Comparison of ENCODE assay signal across 1 cellular context in the genomic region with DNA sequence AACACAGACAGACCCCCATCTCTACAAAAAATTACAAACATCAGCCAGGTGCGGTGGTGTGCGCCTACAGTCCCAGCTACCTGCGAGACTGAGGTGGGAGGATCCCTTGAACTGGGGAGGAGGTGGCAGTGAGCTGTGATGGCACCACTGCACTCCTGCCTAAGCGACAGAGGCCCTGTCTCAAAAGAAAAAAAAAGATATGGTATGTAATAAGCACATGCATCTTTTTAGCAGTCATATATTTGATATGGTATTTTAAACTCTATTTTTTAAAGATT.
TF ChIP-seq lines count a peak whose summit lies in the region.

No MANE protein-coding gene starts in this region.

TF ChIP-seq in GM12878, 131 proteins besides CTCF, POLR2A, EP300 and RAD21 (continues in another document):
- TF ChIP-seq, protein P1, sequence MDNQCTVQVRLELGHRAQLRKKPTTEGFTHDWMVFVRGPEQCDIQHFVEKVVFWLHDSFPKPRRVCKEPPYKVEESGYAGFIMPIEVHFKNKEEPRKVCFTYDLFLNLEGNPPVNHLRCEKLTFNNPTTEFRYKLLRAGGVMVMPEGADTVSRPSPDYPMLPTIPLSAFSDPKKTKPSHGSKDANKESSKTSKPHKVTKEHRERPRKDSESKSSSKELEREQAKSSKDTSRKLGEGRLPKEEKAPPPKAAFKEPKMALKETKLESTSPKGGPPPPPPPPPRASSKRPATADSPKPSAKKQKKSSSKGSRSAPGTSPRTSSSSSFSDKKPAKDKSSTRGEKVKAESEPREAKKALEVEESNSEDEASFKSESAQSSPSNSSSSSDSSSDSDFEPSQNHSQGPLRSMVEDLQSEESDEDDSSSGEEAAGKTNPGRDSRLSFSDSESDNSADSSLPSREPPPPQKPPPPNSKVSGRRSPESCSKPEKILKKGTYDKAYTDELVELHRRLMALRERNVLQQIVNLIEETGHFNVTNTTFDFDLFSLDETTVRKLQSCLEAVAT (IDR thresholded peaks at IDR 0.05) = peak; percentile 42
- TF ChIP-seq, protein P2, sequence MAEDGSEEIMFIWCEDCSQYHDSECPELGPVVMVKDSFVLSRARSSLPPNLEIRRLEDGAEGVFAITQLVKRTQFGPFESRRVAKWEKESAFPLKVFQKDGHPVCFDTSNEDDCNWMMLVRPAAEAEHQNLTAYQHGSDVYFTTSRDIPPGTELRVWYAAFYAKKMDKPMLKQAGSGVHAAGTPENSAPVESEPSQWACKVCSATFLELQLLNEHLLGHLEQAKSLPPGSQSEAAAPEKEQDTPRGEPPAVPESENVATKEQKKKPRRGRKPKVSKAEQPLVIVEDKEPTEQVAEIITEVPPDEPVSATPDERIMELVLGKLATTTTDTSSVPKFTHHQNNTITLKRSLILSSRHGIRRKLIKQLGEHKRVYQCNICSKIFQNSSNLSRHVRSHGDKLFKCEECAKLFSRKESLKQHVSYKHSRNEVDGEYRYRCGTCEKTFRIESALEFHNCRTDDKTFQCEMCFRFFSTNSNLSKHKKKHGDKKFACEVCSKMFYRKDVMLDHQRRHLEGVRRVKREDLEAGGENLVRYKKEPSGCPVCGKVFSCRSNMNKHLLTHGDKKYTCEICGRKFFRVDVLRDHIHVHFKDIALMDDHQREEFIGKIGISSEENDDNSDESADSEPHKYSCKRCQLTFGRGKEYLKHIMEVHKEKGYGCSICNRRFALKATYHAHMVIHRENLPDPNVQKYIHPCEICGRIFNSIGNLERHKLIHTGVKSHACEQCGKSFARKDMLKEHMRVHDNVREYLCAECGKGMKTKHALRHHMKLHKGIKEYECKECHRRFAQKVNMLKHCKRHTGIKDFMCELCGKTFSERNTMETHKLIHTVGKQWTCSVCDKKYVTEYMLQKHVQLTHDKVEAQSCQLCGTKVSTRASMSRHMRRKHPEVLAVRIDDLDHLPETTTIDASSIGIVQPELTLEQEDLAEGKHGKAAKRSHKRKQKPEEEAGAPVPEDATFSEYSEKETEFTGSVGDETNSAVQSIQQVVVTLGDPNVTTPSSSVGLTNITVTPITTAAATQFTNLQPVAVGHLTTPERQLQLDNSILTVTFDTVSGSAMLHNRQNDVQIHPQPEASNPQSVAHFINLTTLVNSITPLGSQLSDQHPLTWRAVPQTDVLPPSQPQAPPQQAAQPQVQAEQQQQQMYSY (CRISPR knock-in tag; IDR thresholded peaks at IDR 0.05) = no peak
- TF ChIP-seq, protein P3, sequence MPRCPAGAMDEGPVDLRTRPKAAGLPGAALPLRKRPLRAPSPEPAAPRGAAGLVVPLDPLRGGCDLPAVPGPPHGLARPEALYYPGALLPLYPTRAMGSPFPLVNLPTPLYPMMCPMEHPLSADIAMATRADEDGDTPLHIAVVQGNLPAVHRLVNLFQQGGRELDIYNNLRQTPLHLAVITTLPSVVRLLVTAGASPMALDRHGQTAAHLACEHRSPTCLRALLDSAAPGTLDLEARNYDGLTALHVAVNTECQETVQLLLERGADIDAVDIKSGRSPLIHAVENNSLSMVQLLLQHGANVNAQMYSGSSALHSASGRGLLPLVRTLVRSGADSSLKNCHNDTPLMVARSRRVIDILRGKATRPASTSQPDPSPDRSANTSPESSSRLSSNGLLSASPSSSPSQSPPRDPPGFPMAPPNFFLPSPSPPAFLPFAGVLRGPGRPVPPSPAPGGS (IDR thresholded peaks at IDR 0.05; ENCODE audit: borderline replicate concordance, insufficient read depth, low read depth, low read length, poor library complexity, severe bottlenecking) = no peak
- TF ChIP-seq BMI1 (IDR thresholded peaks at IDR 0.05; ENCODE audit: borderline replicate concordance) (no peak), HDGF (IDR thresholded peaks at IDR 0.05) (peak; percentile 56; the same call in 1 of the 2 replicates), SIN3A (IDR thresholded peaks at IDR 0.05; ENCODE audit: low read depth, low read length) (no peak), TBL1XR1 (IDR thresholded peaks at IDR 0.05; ENCODE audit: low read depth, low read length) (0 out of 2 replicates have a peak, but pooled peaks have one; percentile 9), POLR2AphosphoS5 (IDR thresholded peaks at IDR 0.05; ENCODE audit: low read length) (peak; percentile 81; the same call in 1 of the 2 replicates), CEBPB (IDR thresholded peaks at IDR 0.05; ENCODE audit: borderline replicate concordance in 1 of 2, low read depth in 2 of 2, low read length in 2 of 2) (no peak), ZNF622 (IDR thresholded peaks at IDR 0.05) (no peak), KAT2A (conservative IDR thresholded peaks at IDR 0.05; ENCODE audit: control insufficient read depth, low read depth, low read length) (no peak), NBN (IDR thresholded peaks at IDR 0.05) (peak; percentile 16), CBX5 (IDR thresholded peaks at IDR 0.05; ENCODE audit: low read depth) (no peak), STAT1 (conservative IDR thresholded peaks at IDR 0.05) (no peak), MTA2 (IDR thresholded peaks at IDR 0.05; ENCODE audit: low read depth) (no peak), RELA (IDR thresholded peaks at IDR 0.05; ENCODE audit: borderline replicate concordance, partially characterized antibody) (no peak), SMC3 (IDR thresholded peaks at IDR 0.05; ENCODE audit: borderline replicate concordance, low read length) (no peak), RCOR1 (conservative IDR thresholded peaks at IDR 0.05; ENCODE audit: low read depth, low read length) (no peak), HDAC2 (IDR thresholded peaks at IDR 0.05) (no peak), ZNF384 (IDR thresholded peaks at IDR 0.05; ENCODE audit: borderline replicate concordance, low read depth, low read length) (0 out of 2 replicates have a peak, but pooled peaks have one; percentile 14), YY1 (IDR thresholded peaks at IDR 0.05; ENCODE audit: low read depth, low read length) (no peak), BHLHE40 (IDR thresholded peaks at IDR 0.05; ENCODE audit: borderline replicate concordance in 1 of 2, low read depth in 2 of 2, low read length in 1 of 2) (no peak), PAX5 (IDR thresholded peaks at IDR 0.05; ENCODE audit: borderline replicate concordance, low read depth, low read length) (no peak), IKZF2 (IDR thresholded peaks at IDR 0.05) (peak in 1 of 2 experiments; percentile 21; a peak in 1 of 4 replicates)
- TF ChIP-seq, protein P4, sequence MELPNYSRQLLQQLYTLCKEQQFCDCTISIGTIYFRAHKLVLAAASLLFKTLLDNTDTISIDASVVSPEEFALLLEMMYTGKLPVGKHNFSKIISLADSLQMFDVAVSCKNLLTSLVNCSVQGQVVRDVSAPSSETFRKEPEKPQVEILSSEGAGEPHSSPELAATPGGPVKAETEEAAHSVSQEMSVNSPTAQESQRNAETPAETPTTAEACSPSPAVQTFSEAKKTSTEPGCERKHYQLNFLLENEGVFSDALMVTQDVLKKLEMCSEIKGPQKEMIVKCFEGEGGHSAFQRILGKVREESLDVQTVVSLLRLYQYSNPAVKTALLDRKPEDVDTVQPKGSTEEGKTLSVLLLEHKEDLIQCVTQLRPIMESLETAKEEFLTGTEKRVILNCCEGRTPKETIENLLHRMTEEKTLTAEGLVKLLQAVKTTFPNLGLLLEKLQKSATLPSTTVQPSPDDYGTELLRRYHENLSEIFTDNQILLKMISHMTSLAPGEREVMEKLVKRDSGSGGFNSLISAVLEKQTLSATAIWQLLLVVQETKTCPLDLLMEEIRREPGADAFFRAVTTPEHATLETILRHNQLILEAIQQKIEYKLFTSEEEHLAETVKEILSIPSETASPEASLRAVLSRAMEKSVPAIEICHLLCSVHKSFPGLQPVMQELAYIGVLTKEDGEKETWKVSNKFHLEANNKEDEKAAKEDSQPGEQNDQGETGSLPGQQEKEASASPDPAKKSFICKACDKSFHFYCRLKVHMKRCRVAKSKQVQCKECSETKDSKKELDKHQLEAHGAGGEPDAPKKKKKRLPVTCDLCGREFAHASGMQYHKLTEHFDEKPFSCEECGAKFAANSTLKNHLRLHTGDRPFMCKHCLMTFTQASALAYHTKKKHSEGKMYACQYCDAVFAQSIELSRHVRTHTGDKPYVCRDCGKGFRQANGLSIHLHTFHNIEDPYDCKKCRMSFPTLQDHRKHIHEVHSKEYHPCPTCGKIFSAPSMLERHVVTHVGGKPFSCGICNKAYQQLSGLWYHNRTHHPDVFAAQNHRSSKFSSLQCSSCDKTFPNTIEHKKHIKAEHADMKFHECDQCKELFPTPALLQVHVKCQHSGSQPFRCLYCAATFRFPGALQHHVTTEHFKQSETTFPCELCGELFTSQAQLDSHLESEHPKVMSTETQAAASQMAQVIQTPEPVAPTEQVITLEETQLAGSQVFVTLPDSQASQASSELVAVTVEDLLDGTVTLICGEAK (IDR thresholded peaks at IDR 0.05; ENCODE audit: borderline replicate concordance) = no peak
- TF ChIP-seq, protein P5, sequence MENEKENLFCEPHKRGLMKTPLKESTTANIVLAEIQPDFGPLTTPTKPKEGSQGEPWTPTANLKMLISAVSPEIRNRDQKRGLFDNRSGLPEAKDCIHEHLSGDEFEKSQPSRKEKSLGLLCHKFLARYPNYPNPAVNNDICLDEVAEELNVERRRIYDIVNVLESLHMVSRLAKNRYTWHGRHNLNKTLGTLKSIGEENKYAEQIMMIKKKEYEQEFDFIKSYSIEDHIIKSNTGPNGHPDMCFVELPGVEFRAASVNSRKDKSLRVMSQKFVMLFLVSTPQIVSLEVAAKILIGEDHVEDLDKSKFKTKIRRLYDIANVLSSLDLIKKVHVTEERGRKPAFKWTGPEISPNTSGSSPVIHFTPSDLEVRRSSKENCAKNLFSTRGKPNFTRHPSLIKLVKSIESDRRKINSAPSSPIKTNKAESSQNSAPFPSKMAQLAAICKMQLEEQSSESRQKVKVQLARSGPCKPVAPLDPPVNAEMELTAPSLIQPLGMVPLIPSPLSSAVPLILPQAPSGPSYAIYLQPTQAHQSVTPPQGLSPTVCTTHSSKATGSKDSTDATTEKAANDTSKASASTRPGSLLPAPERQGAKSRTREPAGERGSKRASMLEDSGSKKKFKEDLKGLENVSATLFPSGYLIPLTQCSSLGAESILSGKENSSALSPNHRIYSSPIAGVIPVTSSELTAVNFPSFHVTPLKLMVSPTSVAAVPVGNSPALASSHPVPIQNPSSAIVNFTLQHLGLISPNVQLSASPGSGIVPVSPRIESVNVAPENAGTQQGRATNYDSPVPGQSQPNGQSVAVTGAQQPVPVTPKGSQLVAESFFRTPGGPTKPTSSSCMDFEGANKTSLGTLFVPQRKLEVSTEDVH (IDR thresholded peaks at IDR 0.05; ENCODE audit: low read depth, partially characterized antibody) = no peak
- TF ChIP-seq, protein P6, sequence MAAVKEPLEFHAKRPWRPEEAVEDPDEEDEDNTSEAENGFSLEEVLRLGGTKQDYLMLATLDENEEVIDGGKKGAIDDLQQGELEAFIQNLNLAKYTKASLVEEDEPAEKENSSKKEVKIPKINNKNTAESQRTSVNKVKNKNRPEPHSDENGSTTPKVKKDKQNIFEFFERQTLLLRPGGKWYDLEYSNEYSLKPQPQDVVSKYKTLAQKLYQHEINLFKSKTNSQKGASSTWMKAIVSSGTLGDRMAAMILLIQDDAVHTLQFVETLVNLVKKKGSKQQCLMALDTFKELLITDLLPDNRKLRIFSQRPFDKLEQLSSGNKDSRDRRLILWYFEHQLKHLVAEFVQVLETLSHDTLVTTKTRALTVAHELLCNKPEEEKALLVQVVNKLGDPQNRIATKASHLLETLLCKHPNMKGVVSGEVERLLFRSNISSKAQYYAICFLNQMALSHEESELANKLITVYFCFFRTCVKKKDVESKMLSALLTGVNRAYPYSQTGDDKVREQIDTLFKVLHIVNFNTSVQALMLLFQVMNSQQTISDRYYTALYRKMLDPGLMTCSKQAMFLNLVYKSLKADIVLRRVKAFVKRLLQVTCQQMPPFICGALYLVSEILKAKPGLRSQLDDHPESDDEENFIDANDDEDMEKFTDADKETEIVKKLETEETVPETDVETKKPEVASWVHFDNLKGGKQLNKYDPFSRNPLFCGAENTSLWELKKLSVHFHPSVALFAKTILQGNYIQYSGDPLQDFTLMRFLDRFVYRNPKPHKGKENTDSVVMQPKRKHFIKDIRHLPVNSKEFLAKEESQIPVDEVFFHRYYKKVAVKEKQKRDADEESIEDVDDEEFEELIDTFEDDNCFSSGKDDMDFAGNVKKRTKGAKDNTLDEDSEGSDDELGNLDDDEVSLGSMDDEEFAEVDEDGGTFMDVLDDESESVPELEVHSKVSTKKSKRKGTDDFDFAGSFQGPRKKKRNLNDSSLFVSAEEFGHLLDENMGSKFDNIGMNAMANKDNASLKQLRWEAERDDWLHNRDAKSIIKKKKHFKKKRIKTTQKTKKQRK (IDR thresholded peaks at IDR 0.05; ENCODE audit: low read depth, low read length) = no peak
- TF ChIP-seq, protein P7, sequence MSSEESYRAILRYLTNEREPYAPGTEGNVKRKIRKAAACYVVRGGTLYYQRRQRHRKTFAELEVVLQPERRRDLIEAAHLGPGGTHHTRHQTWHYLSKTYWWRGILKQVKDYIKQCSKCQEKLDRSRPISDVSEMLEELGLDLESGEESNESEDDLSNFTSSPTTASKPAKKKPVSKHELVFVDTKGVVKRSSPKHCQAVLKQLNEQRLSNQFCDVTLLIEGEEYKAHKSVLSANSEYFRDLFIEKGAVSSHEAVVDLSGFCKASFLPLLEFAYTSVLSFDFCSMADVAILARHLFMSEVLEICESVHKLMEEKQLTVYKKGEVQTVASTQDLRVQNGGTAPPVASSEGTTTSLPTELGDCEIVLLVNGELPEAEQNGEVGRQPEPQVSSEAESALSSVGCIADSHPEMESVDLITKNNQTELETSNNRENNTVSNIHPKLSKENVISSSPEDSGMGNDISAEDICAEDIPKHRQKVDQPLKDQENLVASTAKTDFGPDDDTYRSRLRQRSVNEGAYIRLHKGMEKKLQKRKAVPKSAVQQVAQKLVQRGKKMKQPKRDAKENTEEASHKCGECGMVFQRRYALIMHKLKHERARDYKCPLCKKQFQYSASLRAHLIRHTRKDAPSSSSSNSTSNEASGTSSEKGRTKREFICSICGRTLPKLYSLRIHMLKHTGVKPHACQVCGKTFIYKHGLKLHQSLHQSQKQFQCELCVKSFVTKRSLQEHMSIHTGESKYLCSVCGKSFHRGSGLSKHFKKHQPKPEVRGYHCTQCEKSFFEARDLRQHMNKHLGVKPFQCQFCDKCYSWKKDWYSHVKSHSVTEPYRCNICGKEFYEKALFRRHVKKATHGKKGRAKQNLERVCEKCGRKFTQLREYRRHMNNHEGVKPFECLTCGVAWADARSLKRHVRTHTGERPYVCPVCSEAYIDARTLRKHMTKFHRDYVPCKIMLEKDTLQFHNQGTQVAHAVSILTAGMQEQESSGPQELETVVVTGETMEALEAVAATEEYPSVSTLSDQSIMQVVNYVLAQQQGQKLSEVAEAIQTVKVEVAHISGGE (CRISPR knock-in tag; IDR thresholded peaks at IDR 0.05) = no peak
- TF ChIP-seq, protein P8, sequence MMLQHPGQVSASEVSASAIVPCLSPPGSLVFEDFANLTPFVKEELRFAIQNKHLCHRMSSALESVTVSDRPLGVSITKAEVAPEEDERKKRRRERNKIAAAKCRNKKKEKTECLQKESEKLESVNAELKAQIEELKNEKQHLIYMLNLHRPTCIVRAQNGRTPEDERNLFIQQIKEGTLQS (IDR thresholded peaks at IDR 0.05; ENCODE audit: borderline replicate concordance, extremely low read depth, low read depth, low read length) = no peak
- TF ChIP-seq, protein P9, sequence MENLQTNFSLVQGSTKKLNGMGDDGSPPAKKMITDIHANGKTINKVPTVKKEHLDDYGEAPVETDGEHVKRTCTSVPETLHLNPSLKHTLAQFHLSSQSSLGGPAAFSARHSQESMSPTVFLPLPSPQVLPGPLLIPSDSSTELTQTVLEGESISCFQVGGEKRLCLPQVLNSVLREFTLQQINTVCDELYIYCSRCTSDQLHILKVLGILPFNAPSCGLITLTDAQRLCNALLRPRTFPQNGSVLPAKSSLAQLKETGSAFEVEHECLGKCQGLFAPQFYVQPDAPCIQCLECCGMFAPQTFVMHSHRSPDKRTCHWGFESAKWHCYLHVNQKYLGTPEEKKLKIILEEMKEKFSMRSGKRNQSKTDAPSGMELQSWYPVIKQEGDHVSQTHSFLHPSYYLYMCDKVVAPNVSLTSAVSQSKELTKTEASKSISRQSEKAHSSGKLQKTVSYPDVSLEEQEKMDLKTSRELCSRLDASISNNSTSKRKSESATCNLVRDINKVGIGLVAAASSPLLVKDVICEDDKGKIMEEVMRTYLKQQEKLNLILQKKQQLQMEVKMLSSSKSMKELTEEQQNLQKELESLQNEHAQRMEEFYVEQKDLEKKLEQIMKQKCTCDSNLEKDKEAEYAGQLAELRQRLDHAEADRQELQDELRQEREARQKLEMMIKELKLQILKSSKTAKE (IDR thresholded peaks at IDR 0.05; ENCODE audit: low read depth, poor library complexity, severe bottlenecking) = no peak
